Comparison of ENCODE assay signal across 18 cellular contexts in genomic region chr14:94481468-94482131, GRCh38. TPM values are rescaled to one million over a fixed set of nuclear protein-coding genes. Genes with fewer than 3 reads are reported as not detected.
DNase-seq lines count a peak whose midpoint lies in the region; ATAC-seq and TF ChIP-seq lines count a peak whose summit lies in the region.
"Had no signal": no experiment of that assay in that cellular context is flagged by ENCODE, and none has a peak within 500 bp of the region (broad histone marks: within the 10 kb centered on the region; RNA-seq: fewer than 3 reads in every experiment).

No MANE protein-coding gene starts in this region.

- H3K36me3 Mint-ChIP-seq in CD4-positive, alpha-beta T cell (ENCODE audit: low read depth): no peaks in the 10 kb centered on the region
- H3K36me3 Mint-ChIP-seq: activated naive CD4-positive, alpha-beta T cell treated with anti-CD3 and anti-CD28 coated beads, Interleukin-2, amount 50 U/mL, for 24 hours had no signal

- H3K9ac ChIP-seq in adipocyte (ENCODE audit: low read length): no peak overlapping the region

- H3K9me3 Mint-ChIP-seq in CD4-positive, alpha-beta T cell: peaks cover 10% of the 10 kb centered on the region
- H3K9me3 Mint-ChIP-seq: activated naive CD4-positive, alpha-beta T cell treated with anti-CD3 and anti-CD28 coated beads, Interleukin-2, amount 50 U/mL, for 24 hours had no signal

- peak; percentile 51 for DNase-seq in CD1c-positive myeloid dendritic cell (ENCODE audit: extremely low spot score)
- peak; percentile 56 for DNase-seq in adipocyte (ENCODE audit: low read depth)
- DNase-seq in right lobe of liver: peak; percentile 73 to 86 (median 78)
- DNase-seq in HuH-7.5 (ENCODE audit: low spot score): no peak
- no peak for DNase-seq in NCI-H1436 (lab: John Stamatoyannopoulos, UW)
- no peak for DNase-seq in CD4-positive, alpha-beta T cell
- DNase-seq in ecto neural progenitor cell (ENCODE audit: low spot score): no peak
- DNase-seq: NCI-H1092; NCI-H526 treated with DMSO at 0.1 percent for 48 hours; stimulated activated CD4-positive, alpha-beta T cell treated with anti-CD3 and anti-CD28 coated beads, Interleukin-2, amount 100 ng/mL, for 48 hours; stimulated activated naive CD4-positive, alpha-beta T cell; T1000 had no signal

- H3K27me3 ChIP-seq in adipocyte (replicated peaks; ENCODE audit: control insufficient read depth, insufficient read depth, low read length) (peaks cover 3% of the 10 kb centered on the region), right lobe of liver (no peaks in the 10 kb centered on the region)
- H3K27me3 ChIP-seq in CD4-positive, alpha-beta T cell (ENCODE audit: control insufficient read depth, insufficient read depth, low read length): peaks cover 13% of the 10 kb centered on the region

- H3K9me3 ChIP-seq in adipocyte (ENCODE audit: control insufficient read depth, low read length) (peaks cover 34% of the 10 kb centered on the region), right lobe of liver (no peaks in the 10 kb centered on the region)
- H3K9me3 ChIP-seq in CD4-positive, alpha-beta T cell (ENCODE audit: control insufficient read depth, low read length): peaks cover 16% of the 10 kb centered on the region

- peak overlapping the region; percentile 21 to 88 (median 74) for H3K27ac ChIP-seq in right lobe of liver
- no peak overlapping the region for H3K27ac ChIP-seq in CD4-positive, alpha-beta T cell (ENCODE audit: low read depth, low read length)
- H3K27ac ChIP-seq: RWPE1 had no signal

- H3K27ac Mint-ChIP-seq in CD4-positive, alpha-beta T cell: no peak overlapping the region
- H3K27ac Mint-ChIP-seq: activated naive CD4-positive, alpha-beta T cell treated with anti-CD3 and anti-CD28 coated beads, Interleukin-2, amount 50 U/mL, for 24 hours; B cell had no signal

- TF ChIP-seq POLR2A in right lobe of liver (IDR thresholded peaks at IDR 0.05): peak; percentile 11

- no peaks in the 10 kb centered on the region for H3K4me1 ChIP-seq in adipocyte (ENCODE audit: control insufficient read depth, insufficient read depth, low read length)
- H3K4me1 ChIP-seq in right lobe of liver: peaks cover 0 to 38% (median 14%) of the 10 kb centered on the region in 4 donors

- H3K4me3 ChIP-seq in adipocyte (ENCODE audit: low read length): no peak overlapping the region
- H3K4me3 ChIP-seq in right lobe of liver: peak overlapping the region in 1 of 3 donors; percentile 14

- H3K27me3 Mint-ChIP-seq in CD4-positive, alpha-beta T cell: peaks cover 14% of the 10 kb centered on the region
- H3K27me3 Mint-ChIP-seq: progenitor cell of endocrine pancreas had no signal

- 41% methylated on average over 4 of the region's 5 CpGs for WGBS in right lobe of liver (ENCODE audit: insufficient coverage, low coverage, low lambda C conversion rate, missing lambda C conversion rate)

- H3K36me3 ChIP-seq in adipocyte (ENCODE audit: control insufficient read depth, insufficient read depth, low read length, severe bottlenecking) (no peaks in the 10 kb centered on the region), right lobe of liver (no peaks in the 10 kb centered on the region)

- H3K4me1 Mint-ChIP-seq in CD4-positive, alpha-beta T cell (ENCODE audit: low read depth): peaks cover 6% of the 10 kb centered on the region
- H3K4me1 Mint-ChIP-seq: activated naive CD4-positive, alpha-beta T cell treated with anti-CD3 and anti-CD28 coated beads, Interleukin-2, amount 50 U/mL, for 24 hours had no signal

- ATAC-seq in HG02588 (IDR thresholded peaks at IDR 0.05; ENCODE audit: unreplicated experiment): peak; percentile 51
- ATAC-seq in right lobe of liver: peak; percentile 53 to 77 (median 68)
- no peak for ATAC-seq in CD4-positive, alpha-beta T cell (ENCODE audit: poor library complexity)

- CTCF ChIA-PET in CD4-positive, alpha-beta T cell (lab: Charles Lee): no interaction called here

- no peak overlapping the region for H3K4me3 Mint-ChIP-seq in CD4-positive, alpha-beta T cell
- H3K4me3 Mint-ChIP-seq: activated naive CD4-positive, alpha-beta T cell treated with anti-CD3 and anti-CD28 coated beads, Interleukin-2, amount 50 U/mL, for 24 hours had no signal

- POLR2A ChIA-PET in CD4-positive, alpha-beta T cell (lab: Charles Lee): no interaction called here

- no peak for TF ChIP-seq CTCF in right lobe of liver (IDR thresholded peaks at IDR 0.05)
- TF ChIP-seq CTCF in CD4-positive, alpha-beta T cell (IDR thresholded peaks at IDR 0.05): no peak

- intact Hi-C loops in right lobe of liver (cut with DNase I): loop anchor here in 1 of 2 donors (10.0 kb wide), 1 partner anchor 47 kb away; no protein-coding TSS in a partner anchor
- intact Hi-C loops in CD4-positive, alpha-beta T cell (cut with DNase I, micrococcal nuclease): no loop called here

RNA-seq across cellular contexts. Expression of gene SERPINA9, which starts 5.6 kb away (rescaled TPM):
- total RNA-seq in right lobe of liver: under 1 TPM in 1 of 6 experiments, not detected in 5; 0.18 TPM
- not detected for total RNA-seq in CD4-positive, alpha-beta T cell
- total RNA-seq: mononuclear cell, progenitor cell of endocrine pancreas had no signal

RNA-seq across cellular contexts. Expression of gene SERPINA12, which starts 27.7 kb away (rescaled TPM):
- 1 to 10 TPM in 1 of 6 experiments, under 1 TPM in 2, not detected in 3; 0.26 to 2.8 (median 0.39) TPM for total RNA-seq in right lobe of liver
- total RNA-seq in CD4-positive, alpha-beta T cell: not detected
- total RNA-seq: B cell, mononuclear cell, progenitor cell of endocrine pancreas had no signal

RNA-seq across cellular contexts. Expression of gene SERPINA11, which starts 29.0 kb away (rescaled TPM):
- 100 to 1,000 TPM in 4 of 6 experiments, 10 to 100 TPM in 2; 79.7 to 414 (median 172) TPM for total RNA-seq in right lobe of liver
- not detected for total RNA-seq in CD4-positive, alpha-beta T cell
- total RNA-seq: B cell, mononuclear cell had no signal

Comparison
In these comparisons a context has a peak if more than half of its experiments do, and no peak if none do; other contexts are left out.
1. DNase-seq: peak in CD1c-positive myeloid dendritic cell (single experiment), adipocyte (single experiment) and right lobe of liver (3 of 3); none in HuH-7.5 (single experiment), NCI-H1436 (single experiment), CD4-positive, alpha-beta T cell (0 of 10) and ecto neural progenitor cell (single experiment).
2. RNA of gene SERPINA11, which starts 29.0 kb away (total RNA-seq): 79.7 to 414 TPM in right lobe of liver; not detected in CD4-positive, alpha-beta T cell; every median in the first group is over 10 times any median in the second.